In the genomic region with DNA sequence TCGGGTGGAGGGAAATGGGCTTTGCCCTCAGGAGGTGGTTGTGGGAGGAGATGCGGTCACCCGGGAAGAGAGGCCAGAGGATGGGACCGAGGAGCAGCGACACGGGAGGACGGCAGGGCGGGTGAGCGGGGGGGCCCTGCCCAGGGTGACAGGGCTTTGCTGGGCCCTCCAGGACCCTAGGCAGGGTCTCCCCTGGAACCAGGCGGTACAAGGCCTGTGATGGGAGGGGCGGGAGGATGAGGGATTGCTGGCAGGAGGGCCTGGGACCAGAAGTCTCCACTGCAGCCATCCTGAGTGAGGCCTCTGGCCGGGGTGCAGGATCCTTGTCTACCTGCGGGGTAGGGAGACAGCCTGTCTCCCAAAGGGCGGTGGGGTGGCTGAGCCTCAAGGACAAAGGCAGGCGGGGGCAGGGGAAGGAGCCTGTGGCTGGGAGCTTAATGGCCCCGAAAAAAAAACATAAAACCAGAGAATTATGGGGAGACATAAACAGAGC, we compare ENCODE assay signal across 1 cellular context.
TF ChIP-seq lines count a peak whose summit lies in the region.

No MANE protein-coding gene starts in this region.

TF ChIP-seq in HepG2, 621 proteins besides CTCF, POLR2A, EP300 and RAD21:
- no peak for TF ChIP-seq ARNT (IDR thresholded peaks at IDR 0.05)
- no peak for TF ChIP-seq ZNF557 (CRISPR knock-in tag; IDR thresholded peaks at IDR 0.05)
- no peak for TF ChIP-seq MLLT10 (CRISPR knock-in tag; IDR thresholded peaks at IDR 0.05)
- TF ChIP-seq MTA3 (CRISPR knock-in tag; IDR thresholded peaks at IDR 0.05): no peak
- no peak for TF ChIP-seq TP53 (CRISPR knock-in tag; conservative IDR thresholded peaks at IDR 0.05)
- TF ChIP-seq REXO4 (CRISPR knock-in tag; IDR thresholded peaks at IDR 0.05; ENCODE audit: borderline replicate concordance): no peak
- TF ChIP-seq, protein P1, sequence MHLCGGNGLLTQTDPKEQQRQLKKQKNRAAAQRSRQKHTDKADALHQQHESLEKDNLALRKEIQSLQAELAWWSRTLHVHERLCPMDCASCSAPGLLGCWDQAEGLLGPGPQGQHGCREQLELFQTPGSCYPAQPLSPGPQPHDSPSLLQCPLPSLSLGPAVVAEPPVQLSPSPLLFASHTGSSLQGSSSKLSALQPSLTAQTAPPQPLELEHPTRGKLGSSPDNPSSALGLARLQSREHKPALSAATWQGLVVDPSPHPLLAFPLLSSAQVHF (CRISPR knock-in tag; IDR thresholded peaks at IDR 0.05): no peak
- no peak for TF ChIP-seq ZNF781 (CRISPR knock-in tag; IDR thresholded peaks at IDR 0.05; ENCODE audit: borderline replicate concordance, not compliant biosample characterization)
